ENCODE assay signal across 16 cellular contexts in genomic region chr14:61549425-61549824, GRCh38.
DNase-seq lines count a peak whose midpoint lies in the region; ATAC-seq lines count a peak whose summit lies in the region.
"Had no signal": no experiment of that assay in that cellular context is flagged by ENCODE, and none has a peak within 500 bp of the region (broad histone marks: within the 10 kb centered on the region; RNA-seq: fewer than 3 reads in every experiment).

No MANE protein-coding gene starts in this region.

- no peak overlapping the region for H3K4me3 Mint-ChIP-seq in activated naive CD4-positive, alpha-beta T cell treated with anti-CD3 and anti-CD28 coated beads for 36 hours
- H3K4me3 Mint-ChIP-seq in stimulated activated memory B cell treated with anti-CD40 and anti-IgM and Interleukin-4, amounts not matched to agents 10 μg/mL and 1 μg/mL and 100 μg/mL, for 72 hours = no peak overlapping the region
- H3K4me3 Mint-ChIP-seq: brain had no signal

- peaks cover 68% of the 10 kb centered on the region for H3K36me3 Mint-ChIP-seq in activated naive CD4-positive, alpha-beta T cell treated with anti-CD3 and anti-CD28 coated beads for 36 hours (ENCODE audit: low read depth)
- no peaks in the 10 kb centered on the region for H3K36me3 Mint-ChIP-seq in stimulated activated memory B cell treated with anti-CD40 and anti-IgM and Interleukin-4, amounts not matched to agents 10 μg/mL and 1 μg/mL and 100 μg/mL, for 72 hours
- H3K36me3 Mint-ChIP-seq: brain had no signal

- H3K9me3 Mint-ChIP-seq in activated naive CD4-positive, alpha-beta T cell treated with anti-CD3 and anti-CD28 coated beads for 36 hours = no peaks in the 10 kb centered on the region
- H3K9me3 Mint-ChIP-seq in stimulated activated memory B cell treated with anti-CD40 and anti-IgM and Interleukin-4, amounts not matched to agents 10 μg/mL and 1 μg/mL and 100 μg/mL, for 72 hours = no peaks in the 10 kb centered on the region
- H3K9me3 Mint-ChIP-seq: brain had no signal

- H3K27me3 Mint-ChIP-seq in activated naive CD4-positive, alpha-beta T cell treated with anti-CD3 and anti-CD28 coated beads for 36 hours (ENCODE audit: low read depth) = no peaks in the 10 kb centered on the region
- H3K27me3 Mint-ChIP-seq in stimulated activated memory B cell treated with anti-CD40 and anti-IgM and Interleukin-4, amounts not matched to agents 10 μg/mL and 1 μg/mL and 100 μg/mL, for 72 hours = no peaks in the 10 kb centered on the region

- intact Hi-C loops in activated naive CD4-positive, alpha-beta T cell treated with anti-CD3 and anti-CD28 coated beads for 36 hours (cut with micrococcal nuclease) = no loop called here

- no peak for ATAC-seq in stimulated activated memory B cell treated with anti-CD40 and anti-IgM and Interleukin-4, amounts not matched to agents 10 μg/mL and 1 μg/mL and 100 μg/mL, for 72 hours

- H3K27ac Mint-ChIP-seq in activated naive CD4-positive, alpha-beta T cell treated with anti-CD3 and anti-CD28 coated beads for 36 hours = peak overlapping the region; percentile 2
- H3K27ac Mint-ChIP-seq in stimulated activated memory B cell treated with anti-CD40 and anti-IgM and Interleukin-4, amounts not matched to agents 10 μg/mL and 1 μg/mL and 100 μg/mL, for 72 hours = peak overlapping the region; percentile 91
- H3K27ac Mint-ChIP-seq: brain had no signal

- H3K4me1 Mint-ChIP-seq in activated naive CD4-positive, alpha-beta T cell treated with anti-CD3 and anti-CD28 coated beads for 36 hours (ENCODE audit: low read depth) = peaks cover 74% of the 10 kb centered on the region
- H3K4me1 Mint-ChIP-seq in stimulated activated memory B cell treated with anti-CD40 and anti-IgM and Interleukin-4, amounts not matched to agents 10 μg/mL and 1 μg/mL and 100 μg/mL, for 72 hours = peaks cover 41% of the 10 kb centered on the region

- CTCF ChIA-PET in activated naive CD4-positive, alpha-beta T cell treated with anti-CD3 and anti-CD28 coated beads for 36 hours (lab: Charles Lee) = interaction anchor here (0.6 kb wide), 1 partner anchor 105 kb away, joined by 3 read pairs; no protein-coding TSS in a partner anchor

- no peak for DNase-seq in activated naive CD4-positive, alpha-beta T cell treated with anti-CD3 and anti-CD28 coated beads for 36 hours
- no peak for DNase-seq in activated naive CD4-positive, alpha-beta T cell treated with anti-CD3 and anti-CD28 coated beads, Interleukin-2, amount 50 U/mL, for 16 hours
- DNase-seq in amniotic epithelial cell (ENCODE audit: low read depth) (peak; percentile 61), glomerular visceral epithelial cell (ENCODE audit: extremely low spot score) (peak; percentile 65), NCI-H2227 treated with DMSO at 0.1 percent for 48 hours (lab: John Stamatoyannopoulos, UW) (no peak), DMS53 treated with DMSO at 0.1 percent for 48 hours (lab: John Stamatoyannopoulos, UW; ENCODE audit: unreplicated experiment) (no peak)
- no peak for DNase-seq in activated effector memory CD4-positive, alpha-beta T cell treated with Interleukin-2 at 50 U/mL for 16 hours
- DNase-seq: activated gamma-delta T cell; GDM1; kidney; NCI-H146; NCI-H510A; OCI-M1; stimulated activated naive CD4-positive, alpha-beta T cell treated with Interleukin-2 at 50 U/mL for 16 hours had no signal

Comparison
In these comparisons a context has a peak if more than half of its experiments do, and no peak if none do; other contexts are left out.
1. DNase-seq: peak in amniotic epithelial cell (single experiment) and glomerular visceral epithelial cell (single experiment); none in activated naive CD4-positive, alpha-beta T cell treated with anti-CD3 and anti-CD28 coated beads for 36 hours (single experiment), activated naive CD4-positive, alpha-beta T cell treated with anti-CD3 and anti-CD28 coated beads, Interleukin-2, amount 50 U/mL, for 16 hours (single experiment), NCI-H2227 treated with DMSO at 0.1 percent for 48 hours (single experiment), activated effector memory CD4-positive, alpha-beta T cell treated with Interleukin-2 at 50 U/mL for 16 hours (single experiment) and DMS53 treated with DMSO at 0.1 percent for 48 hours (single experiment).